ENCODE assay signal across 1 cellular context in the genomic region with DNA sequence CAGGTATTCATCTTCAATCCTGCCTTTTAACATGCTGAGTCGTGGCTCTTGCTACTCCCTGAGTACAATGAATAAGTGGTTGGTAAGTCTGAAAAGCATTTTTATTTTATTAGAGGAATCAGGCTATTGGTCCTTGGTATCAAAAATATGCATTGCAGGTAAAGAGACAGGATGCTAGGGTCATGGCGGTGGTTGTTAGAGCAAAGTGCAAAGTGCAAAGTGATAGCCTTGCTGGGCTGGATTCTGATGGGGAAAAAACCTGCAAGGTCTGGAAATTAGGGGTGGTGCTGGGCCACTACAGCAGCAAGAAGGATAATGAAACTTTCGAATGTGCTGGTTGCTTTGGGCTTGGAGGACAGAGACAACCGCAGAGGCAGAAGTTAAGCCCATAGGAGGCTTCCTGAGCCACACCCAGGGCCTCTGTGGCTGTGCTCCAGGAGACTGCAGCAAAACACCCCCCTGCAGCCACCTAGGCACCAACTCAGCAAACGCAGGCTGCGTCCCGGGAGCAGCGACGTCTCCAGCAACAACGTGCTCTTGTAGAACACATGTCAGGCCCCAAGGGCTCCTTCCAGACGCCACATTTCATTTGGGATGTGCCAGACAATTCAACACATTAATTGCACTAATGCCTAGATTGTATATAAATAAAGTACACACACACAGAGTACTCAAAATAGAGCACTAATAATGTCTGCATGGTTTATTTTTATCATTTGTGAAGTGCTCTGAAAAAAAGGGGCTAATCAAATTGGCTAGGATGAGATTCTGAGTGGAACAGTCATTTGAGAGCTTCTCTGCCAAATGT.
TF ChIP-seq lines count a peak whose summit lies in the region.

No MANE protein-coding gene starts in this region.

TF ChIP-seq in H1, 55 proteins besides CTCF, POLR2A, EP300 and RAD21:
- TF ChIP-seq SP1 (IDR thresholded peaks at IDR 0.05; ENCODE audit: low read depth, low read length) (no peak), E2F6 (IDR thresholded peaks at IDR 0.05) (no peak), NRF1 (IDR thresholded peaks at IDR 0.05; ENCODE audit: low read depth, low read length) (no peak)
TF ChIP-seq in H1: peak in this region for 0.
